Comparison of ENCODE assay signal across 8 cellular contexts in genomic region chr3:17195856-17196604, GRCh38.
DNase-seq lines count a peak whose midpoint lies in the region; ATAC-seq, FAIRE-seq and TF ChIP-seq lines count a peak whose summit lies in the region.

No MANE protein-coding gene starts in this region.

- H3K18ac ChIP-seq in H1 (ENCODE audit: extremely low read depth, low read length): no peak overlapping the region

- TF ChIP-seq RAD21 in H1 (IDR thresholded peaks at IDR 0.05 in 1 of 2, conservative IDR thresholded peaks at IDR 0.05 in 1 of 2; ENCODE audit: low read depth in 2 of 2, low read length in 2 of 2): peak; percentile 56 to 62

- no peaks in the 10 kb centered on the region for H3K79me1 ChIP-seq in H1 (ENCODE audit: low read depth, low read length)

- no peaks in the 10 kb centered on the region for H3K36me3 ChIP-seq in H1 (ENCODE audit: control insufficient read depth in 2 of 4, insufficient read depth in 4 of 4, low read length in 3 of 4)
- H3K36me3 ChIP-seq in aorta (ENCODE audit: control insufficient read depth in 1 of 2, insufficient read depth in 2 of 2, low read length in 1 of 2): no peaks in the 10 kb centered on the region
- peaks cover 0 to 11% (median 0%) of the 10 kb centered on the region in 3 donors for H3K36me3 ChIP-seq in tibial nerve
- peaks cover 0 to under 1% (median 0%) of the 10 kb centered on the region in 4 donors for H3K36me3 ChIP-seq in sigmoid colon

- H4K8ac ChIP-seq in H1 (ENCODE audit: extremely low read depth, insufficient read depth, low read length): no peak overlapping the region

- H3K4me2 ChIP-seq in H1 (ENCODE audit: insufficient read depth in 1 of 2, low read depth in 2 of 2, low read length in 2 of 2): no peak overlapping the region

- no peak overlapping the region for H3K23ac ChIP-seq in H1 (ENCODE audit: insufficient read length)

- H3K56ac ChIP-seq in H1 (replicated peaks; ENCODE audit: insufficient read length, low read depth, low read length): no peak overlapping the region

- peak; percentile 78 for ATAC-seq in GM21717 (IDR thresholded peaks at IDR 0.05; ENCODE audit: unreplicated experiment)
- peak; percentile 46 for ATAC-seq in aorta (ENCODE audit: low FRiP score)

- no peak overlapping the region for H2BK15ac ChIP-seq in H1 (ENCODE audit: low read length)

- DNase-seq in GM12892 (ENCODE audit: insufficient read length) (peak; percentile 20), KBM-7 (peak; percentile 19), H1 (ENCODE audit: low read depth in 1 of 2, low spot score in 2 of 2) (no peak), aorta (no peak), tibial nerve (ENCODE audit: low spot score in 2 of 2) (no peak), dermis blood vessel endothelial cell (no peak), sigmoid colon (no peak)

- intact Hi-C loops in aorta (cut with DNase I) (loop anchor here in 1 of 2 donors (5.0 kb wide), 1 partner anchor 36 kb away; no protein-coding TSS in a partner anchor), sigmoid colon (cut with DNase I) (no loop called here)

- TF ChIP-seq EP300 in H1 (IDR thresholded peaks at IDR 0.05; ENCODE audit: borderline replicate concordance in 1 of 2, low read depth in 2 of 2, low read length in 2 of 2) (no peak), tibial nerve (IDR thresholded peaks at IDR 0.05) (no peak), sigmoid colon (IDR thresholded peaks at IDR 0.05) (no peak)

- no peak overlapping the region for H2BK20ac ChIP-seq in H1 (ENCODE audit: low read length)

- no peaks in the 10 kb centered on the region for H3K27me3 ChIP-seq in H1 (replicated peaks in 1 of 4; ENCODE audit: control insufficient read depth in 3 of 4, extremely low read depth in 1 of 4, insufficient read depth in 3 of 4, low read length in 3 of 4)
- H3K27me3 ChIP-seq in aorta (ENCODE audit: control insufficient read depth in 1 of 2, insufficient read depth in 2 of 2, low read length in 1 of 2): no peaks in the 10 kb centered on the region
- no peaks in the 10 kb centered on the region for H3K27me3 ChIP-seq in tibial nerve
- no peaks in the 10 kb centered on the region for H3K27me3 ChIP-seq in sigmoid colon

- no peaks in the 10 kb centered on the region for H4K20me1 ChIP-seq in H1 (replicated peaks in 1 of 2; ENCODE audit: control insufficient read depth in 1 of 2, insufficient read depth in 2 of 2, low read length in 2 of 2)

- H2AFZ ChIP-seq in H1 (ENCODE audit: low read length): peak overlapping the region; percentile 49; the same call in 1 of the 2 replicates

- no peak overlapping the region for H4K5ac ChIP-seq in H1 (ENCODE audit: insufficient read length, low read depth, low read length)

- POLR2A ChIA-PET in H1 (lab: Charles Lee; ENCODE audit: partially characterized antibody): no interaction called here

- no peak overlapping the region for H3K9ac ChIP-seq in H1 (replicated peaks in 1 of 4; ENCODE audit: extremely low read depth in 1 of 4, low read depth in 3 of 4, low read length in 3 of 4)

- TF ChIP-seq POLR2A in GM12892 (IDR thresholded peaks at IDR 0.05; ENCODE audit: low read depth, low read length) (no peak), H1 (IDR thresholded peaks at IDR 0.05; ENCODE audit: control extremely low read depth in 1 of 2, low read depth in 2 of 2, low read length in 2 of 2) (no peak), tibial nerve (IDR thresholded peaks at IDR 0.05) (no peak), sigmoid colon (IDR thresholded peaks at IDR 0.05) (no peak)

- H2BK120ac ChIP-seq in H1 (replicated peaks; ENCODE audit: low read depth, low read length): no peak overlapping the region

- no peak overlapping the region for H2AK5ac ChIP-seq in H1 (ENCODE audit: low read depth, low read length)

- FAIRE-seq in GM12892 (lab: Jason Lieb, UNC) (peak; percentile 75), H1 (lab: Jason Lieb, UNC) (peak; percentile 13)

- no peaks in the 10 kb centered on the region for H3K79me2 ChIP-seq in H1 (ENCODE audit: control insufficient read depth in 1 of 2, insufficient read depth in 2 of 2, low read length in 2 of 2)

- peak in 2 of 3 experiments; percentile 10 to 37; a peak in 2 of 4 replicates for TF ChIP-seq CTCF in H1 (IDR thresholded peaks at IDR 0.05; ENCODE audit: control extremely low read depth in 1 of 3, insufficient read depth in 1 of 3, low read depth in 1 of 3, low read length in 3 of 3)
- no peak for TF ChIP-seq CTCF in tibial nerve (IDR thresholded peaks at IDR 0.05)
- TF ChIP-seq CTCF in sigmoid colon (IDR thresholded peaks at IDR 0.05): no peak

- H4K91ac ChIP-seq in H1 (replicated peaks; ENCODE audit: insufficient read length, low read length): no peak overlapping the region

- CTCF ChIA-PET in H1 (lab: Charles Lee; ENCODE audit: partially characterized antibody): interaction anchor here (0.8 to 2.1 kb wide), 12 partner anchors 9 to 610 kb away, joined by 3 to 14 read pairs (median 4); no protein-coding TSS in a partner anchor

- no peaks in the 10 kb centered on the region for H3K23me2 ChIP-seq in H1 (ENCODE audit: low read depth, low read length)

- H2BK5ac ChIP-seq in H1 (ENCODE audit: low read depth, low read length): no peak overlapping the region

- H3K4me1 ChIP-seq in H1 (replicated peaks in 1 of 4; ENCODE audit: control insufficient read depth in 3 of 4, insufficient read depth in 4 of 4, low read length in 3 of 4) (peaks cover 0 to 2% (median 0%) of the 10 kb centered on the region in 4 experiments; a peak in 2 of 7 replicates), aorta (ENCODE audit: control insufficient read depth in 1 of 2, insufficient read depth in 2 of 2, low read length in 2 of 2) (peaks cover 3 to 12% of the 10 kb centered on the region in 2 donors), tibial nerve (peaks cover 0 to 19% (median 5%) of the 10 kb centered on the region in 4 donors), sigmoid colon (peaks cover 0 to 21% (median 6%) of the 10 kb centered on the region in 4 donors)

- H3K14ac ChIP-seq in H1 (ENCODE audit: insufficient read length): no peak overlapping the region

- H3K27ac ChIP-seq in H1 (ENCODE audit: low read depth, low read length): no peak overlapping the region
- H3K27ac ChIP-seq in aorta (ENCODE audit: low read depth in 1 of 2, low read length in 2 of 2): peak overlapping the region in 1 of 2 donors; percentile 55
- no peak overlapping the region for H3K27ac ChIP-seq in tibial nerve
- no peak overlapping the region for H3K27ac ChIP-seq in sigmoid colon

- H3K4me3 ChIP-seq in H1 (ENCODE audit: extremely low read depth in 1 of 4, insufficient read depth in 2 of 4, low read depth in 3 of 4, low read length in 4 of 4): no peak overlapping the region
- H3K4me3 ChIP-seq in aorta (ENCODE audit: low read length in 2 of 2): no peak overlapping the region
- H3K4me3 ChIP-seq in tibial nerve: no peak overlapping the region
- H3K4me3 ChIP-seq in sigmoid colon: no peak overlapping the region

- H2BK12ac ChIP-seq in H1 (ENCODE audit: low read depth, low read length): no peak overlapping the region

- in situ Hi-C loops in KBM-7 (cut with MboI; ENCODE audit: low pct_unique_long_range_greater_than_20kb, low sequenced_read_pairs): no loop called here

- no peaks in the 10 kb centered on the region for H3K9me3 ChIP-seq in H1 (ENCODE audit: insufficient read depth in 2 of 2, low read depth in 1 of 2, low read length in 1 of 2)
- H3K9me3 ChIP-seq in aorta (ENCODE audit: control insufficient read depth, low read length): no peaks in the 10 kb centered on the region
- H3K9me3 ChIP-seq in tibial nerve: no peaks in the 10 kb centered on the region
- no peaks in the 10 kb centered on the region for H3K9me3 ChIP-seq in sigmoid colon

- 69% methylated on average over 5 of the region's 5 CpGs; no CpG with 5 or more reads in 1 of the 2 experiments for WGBS in H1 (ENCODE audit: extremely low coverage in 1 of 2, insufficient coverage in 1 of 2, insufficient read length in 1 of 2, insufficient replicate concordance in 2 of 2, low coverage in 1 of 2, low lambda C conversion rate in 2 of 2, missing lambda C conversion rate in 1 of 2), 2 experiments
- WGBS in aorta, 2 donors: 4 to 6% methylated on average over 5 of the region's 5 CpGs
- 21 to 39% methylated on average over 5 of the region's 5 CpGs for WGBS in tibial nerve, 2 donors
- WGBS in sigmoid colon, 2 donors: 62 to 75% methylated on average over 5 of the region's 5 CpGs

- H3K4ac ChIP-seq in H1 (replicated peaks; ENCODE audit: insufficient read length, low read depth, low read length): no peak overlapping the region

TF ChIP-seq in H1, 55 proteins besides CTCF, POLR2A, EP300 and RAD21:
- TF ChIP-seq ATF3 (IDR thresholded peaks at IDR 0.05; ENCODE audit: insufficient read depth, low read depth, low read length) (no peak), CEBPB (IDR thresholded peaks at IDR 0.05; ENCODE audit: low read depth, low read length) (peak; percentile 55; the same call in 1 of the 2 replicates)

Comparison
In these comparisons a context has a peak if more than half of its experiments do, and no peak if none do; other contexts are left out.
1. DNase-seq: peak in GM12892 (single experiment) and KBM-7 (single experiment); none in H1 (0 of 2), aorta (0 of 2), tibial nerve (0 of 2), dermis blood vessel endothelial cell (single experiment) and sigmoid colon (single experiment).
2. CTCF ChIP-seq: peak in H1 (2 of 3); none in tibial nerve (0 of 5) and sigmoid colon (0 of 4).